ENCODE assay signal across 3 cellular contexts in the genomic region with DNA sequence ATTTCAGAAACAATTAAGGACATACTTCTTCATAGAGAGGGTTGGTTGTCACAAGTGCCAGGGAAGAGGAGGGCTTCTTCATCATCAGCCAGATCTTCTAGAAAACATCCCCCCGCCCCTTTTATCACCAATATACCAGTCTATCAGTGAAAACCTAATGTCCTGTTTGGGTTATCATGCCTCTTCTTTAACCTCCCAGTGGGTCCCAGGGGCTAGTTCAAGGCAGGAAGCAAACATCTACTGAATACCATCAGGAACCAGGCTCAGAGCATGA.
TF ChIP-seq lines count a peak whose summit lies in the region.

No MANE protein-coding gene starts in this region.

TF ChIP-seq in SK-N-SH, 30 proteins besides CTCF, POLR2A, EP300 and RAD21:
- no peak for TF ChIP-seq FOXJ3 (CRISPR knock-in tag; IDR thresholded peaks at IDR 0.05)
- no peak for TF ChIP-seq JUND (IDR thresholded peaks at IDR 0.05)
- TF ChIP-seq RFX5 (IDR thresholded peaks at IDR 0.05; ENCODE audit: low read length), result no peak
- TF ChIP-seq, protein P1, sequence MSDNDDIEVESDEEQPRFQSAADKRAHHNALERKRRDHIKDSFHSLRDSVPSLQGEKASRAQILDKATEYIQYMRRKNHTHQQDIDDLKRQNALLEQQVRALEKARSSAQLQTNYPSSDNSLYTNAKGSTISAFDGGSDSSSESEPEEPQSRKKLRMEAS (IDR thresholded peaks at IDR 0.05; ENCODE audit: low read depth), result no peak
- no peak for TF ChIP-seq SIN3A (IDR thresholded peaks at IDR 0.05; ENCODE audit: borderline replicate concordance, low read depth, low read length)
- TF ChIP-seq NRF1 (IDR thresholded peaks at IDR 0.05; ENCODE audit: low read depth, low read length), result no peak
- no peak for TF ChIP-seq RCOR1 (IDR thresholded peaks at IDR 0.05; ENCODE audit: low read length)

TF ChIP-seq in SK-N-SH treated with all-trans-retinoic acid at 6 μM for 48 hours, 23 proteins besides CTCF, POLR2A, EP300 and RAD21:
- TF ChIP-seq ZC3H10 (CRISPR knock-in tag; IDR thresholded peaks at IDR 0.05), result no peak
- no peak for TF ChIP-seq ZNF8 (CRISPR knock-in tag; IDR thresholded peaks at IDR 0.05)
- TF ChIP-seq GLIS3 (CRISPR knock-in tag; IDR thresholded peaks at IDR 0.05), result no peak
- TF ChIP-seq RARB (CRISPR knock-in tag; IDR thresholded peaks at IDR 0.05), result no peak
- TF ChIP-seq ZNF70 (CRISPR knock-in tag; IDR thresholded peaks at IDR 0.05), result no peak
- no peak for TF ChIP-seq BACH2 (CRISPR knock-in tag; IDR thresholded peaks at IDR 0.05; ENCODE audit: borderline replicate concordance)
- TF ChIP-seq ISL1 (CRISPR knock-in tag; IDR thresholded peaks at IDR 0.05), result no peak
- TF ChIP-seq, protein P2, sequence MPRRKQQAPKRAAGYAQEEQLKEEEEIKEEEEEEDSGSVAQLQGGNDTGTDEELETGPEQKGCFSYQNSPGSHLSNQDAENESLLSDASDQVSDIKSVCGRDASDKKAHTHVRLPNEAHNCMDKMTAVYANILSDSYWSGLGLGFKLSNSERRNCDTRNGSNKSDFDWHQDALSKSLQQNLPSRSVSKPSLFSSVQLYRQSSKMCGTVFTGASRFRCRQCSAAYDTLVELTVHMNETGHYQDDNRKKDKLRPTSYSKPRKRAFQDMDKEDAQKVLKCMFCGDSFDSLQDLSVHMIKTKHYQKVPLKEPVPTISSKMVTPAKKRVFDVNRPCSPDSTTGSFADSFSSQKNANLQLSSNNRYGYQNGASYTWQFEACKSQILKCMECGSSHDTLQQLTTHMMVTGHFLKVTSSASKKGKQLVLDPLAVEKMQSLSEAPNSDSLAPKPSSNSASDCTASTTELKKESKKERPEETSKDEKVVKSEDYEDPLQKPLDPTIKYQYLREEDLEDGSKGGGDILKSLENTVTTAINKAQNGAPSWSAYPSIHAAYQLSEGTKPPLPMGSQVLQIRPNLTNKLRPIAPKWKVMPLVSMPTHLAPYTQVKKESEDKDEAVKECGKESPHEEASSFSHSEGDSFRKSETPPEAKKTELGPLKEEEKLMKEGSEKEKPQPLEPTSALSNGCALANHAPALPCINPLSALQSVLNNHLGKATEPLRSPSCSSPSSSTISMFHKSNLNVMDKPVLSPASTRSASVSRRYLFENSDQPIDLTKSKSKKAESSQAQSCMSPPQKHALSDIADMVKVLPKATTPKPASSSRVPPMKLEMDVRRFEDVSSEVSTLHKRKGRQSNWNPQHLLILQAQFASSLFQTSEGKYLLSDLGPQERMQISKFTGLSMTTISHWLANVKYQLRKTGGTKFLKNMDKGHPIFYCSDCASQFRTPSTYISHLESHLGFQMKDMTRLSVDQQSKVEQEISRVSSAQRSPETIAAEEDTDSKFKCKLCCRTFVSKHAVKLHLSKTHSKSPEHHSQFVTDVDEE (CRISPR knock-in tag; IDR thresholded peaks at IDR 0.05), result no peak
- no peak for TF ChIP-seq ZFP3 (CRISPR knock-in tag; IDR thresholded peaks at IDR 0.05)
- TF ChIP-seq ZNF565 (CRISPR knock-in tag; conservative IDR thresholded peaks at IDR 0.05; ENCODE audit: low read depth), result no peak
- no peak for TF ChIP-seq PPARA (CRISPR knock-in tag; IDR thresholded peaks at IDR 0.05; ENCODE audit: borderline replicate concordance)
- TF ChIP-seq, protein P3, sequence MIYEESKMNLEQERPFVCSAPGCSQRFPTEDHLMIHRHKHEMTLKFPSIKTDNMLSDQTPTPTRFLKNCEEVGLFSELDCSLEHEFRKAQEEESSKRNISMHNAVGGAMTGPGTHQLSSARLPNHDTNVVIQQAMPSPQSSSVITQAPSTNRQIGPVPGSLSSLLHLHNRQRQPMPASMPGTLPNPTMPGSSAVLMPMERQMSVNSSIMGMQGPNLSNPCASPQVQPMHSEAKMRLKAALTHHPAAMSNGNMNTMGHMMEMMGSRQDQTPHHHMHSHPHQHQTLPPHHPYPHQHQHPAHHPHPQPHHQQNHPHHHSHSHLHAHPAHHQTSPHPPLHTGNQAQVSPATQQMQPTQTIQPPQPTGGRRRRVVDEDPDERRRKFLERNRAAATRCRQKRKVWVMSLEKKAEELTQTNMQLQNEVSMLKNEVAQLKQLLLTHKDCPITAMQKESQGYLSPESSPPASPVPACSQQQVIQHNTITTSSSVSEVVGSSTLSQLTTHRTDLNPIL (CRISPR knock-in tag; IDR thresholded peaks at IDR 0.05; ENCODE audit: low read depth), result no peak
- no peak for TF ChIP-seq SNAI2 (CRISPR knock-in tag; IDR thresholded peaks at IDR 0.05)
- TF ChIP-seq ESRRG (CRISPR knock-in tag; IDR thresholded peaks at IDR 0.05), result no peak
- TF ChIP-seq ARNTL (CRISPR knock-in tag; IDR thresholded peaks at IDR 0.05; ENCODE audit: borderline replicate concordance, low read depth), result no peak

TF ChIP-seq in IMR-90, 13 proteins besides CTCF, POLR2A, EP300 and RAD21:
- no peak for TF ChIP-seq NFE2L2 (IDR thresholded peaks at IDR 0.05; ENCODE audit: low read depth, low read length)
- TF ChIP-seq RCOR1 (IDR thresholded peaks at IDR 0.05; ENCODE audit: insufficient replicate concordance, low read length), result no peak
- no peak for TF ChIP-seq BHLHE40 (IDR thresholded peaks at IDR 0.05; ENCODE audit: low read depth, low read length)
- TF ChIP-seq, protein P4, sequence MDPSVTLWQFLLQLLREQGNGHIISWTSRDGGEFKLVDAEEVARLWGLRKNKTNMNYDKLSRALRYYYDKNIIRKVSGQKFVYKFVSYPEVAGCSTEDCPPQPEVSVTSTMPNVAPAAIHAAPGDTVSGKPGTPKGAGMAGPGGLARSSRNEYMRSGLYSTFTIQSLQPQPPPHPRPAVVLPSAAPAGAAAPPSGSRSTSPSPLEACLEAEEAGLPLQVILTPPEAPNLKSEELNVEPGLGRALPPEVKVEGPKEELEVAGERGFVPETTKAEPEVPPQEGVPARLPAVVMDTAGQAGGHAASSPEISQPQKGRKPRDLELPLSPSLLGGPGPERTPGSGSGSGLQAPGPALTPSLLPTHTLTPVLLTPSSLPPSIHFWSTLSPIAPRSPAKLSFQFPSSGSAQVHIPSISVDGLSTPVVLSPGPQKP (IDR thresholded peaks at IDR 0.05; ENCODE audit: borderline replicate concordance, low read depth, low read length), result no peak
- no peak for TF ChIP-seq CEBPB (IDR thresholded peaks at IDR 0.05; ENCODE audit: low read depth, low read length)
- TF ChIP-seq RFX5 (IDR thresholded peaks at IDR 0.05; ENCODE audit: low read depth, low read length), result no peak
- no peak for TF ChIP-seq MXI1 (IDR thresholded peaks at IDR 0.05; ENCODE audit: borderline replicate concordance, low read depth, low read length)
- TF ChIP-seq, protein P5, sequence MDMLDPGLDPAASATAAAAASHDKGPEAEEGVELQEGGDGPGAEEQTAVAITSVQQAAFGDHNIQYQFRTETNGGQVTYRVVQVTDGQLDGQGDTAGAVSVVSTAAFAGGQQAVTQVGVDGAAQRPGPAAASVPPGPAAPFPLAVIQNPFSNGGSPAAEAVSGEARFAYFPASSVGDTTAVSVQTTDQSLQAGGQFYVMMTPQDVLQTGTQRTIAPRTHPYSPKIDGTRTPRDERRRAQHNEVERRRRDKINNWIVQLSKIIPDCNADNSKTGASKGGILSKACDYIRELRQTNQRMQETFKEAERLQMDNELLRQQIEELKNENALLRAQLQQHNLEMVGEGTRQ (IDR thresholded peaks at IDR 0.05; ENCODE audit: low read depth, low read length), result no peak
- no peak for TF ChIP-seq CHD1 (IDR thresholded peaks at IDR 0.05; ENCODE audit: low read depth, low read length)
- TF ChIP-seq FOS (IDR thresholded peaks at IDR 0.05; ENCODE audit: low read depth, low read length), result no peak
- TF ChIP-seq MAFK (IDR thresholded peaks at IDR 0.05; ENCODE audit: low read depth, low read length), result no peak
TF ChIP-seq in IMR-90: peak in this region for 0.
